ENCODE assay signal across 18 cellular contexts in the genomic region with DNA sequence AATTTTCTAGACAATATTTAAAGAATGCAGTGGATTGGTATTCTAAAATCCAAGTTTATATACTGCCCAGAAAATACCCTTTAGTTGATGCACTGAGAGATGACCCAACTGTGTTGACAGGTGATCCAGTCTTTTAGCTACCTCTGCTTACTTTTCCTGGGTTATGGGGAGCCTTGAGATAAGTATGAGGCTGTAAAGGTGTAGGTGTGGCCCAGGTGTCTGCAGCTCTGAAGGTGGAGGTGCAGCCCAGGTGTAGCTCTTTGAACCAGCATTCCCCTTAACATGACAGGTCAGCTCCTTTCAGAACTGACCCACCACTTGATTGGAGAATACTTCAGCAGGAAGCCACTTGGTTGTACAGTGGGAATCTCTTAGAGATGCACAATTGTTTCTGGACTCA.
DNase-seq lines count a peak whose midpoint lies in the region; ATAC-seq and TF ChIP-seq lines count a peak whose summit lies in the region.
"Had no signal": no experiment of that assay in that cellular context is flagged by ENCODE, and none has a peak within 500 bp of the region (broad histone marks: within the 10 kb centered on the region; RNA-seq: fewer than 3 reads in every experiment).

No MANE protein-coding gene starts in this region.

- H3K4me3 Mint-ChIP-seq in CD14-positive monocyte (peak overlapping the region in 1 of 2 donors; percentile 55), endothelial cell (ENCODE audit: unreplicated experiment) (no peak overlapping the region)
- no peak overlapping the region for H3K4me3 Mint-ChIP-seq in dendritic cell treated with granulocyte-macrophage colony-stimulating factor and Interleukin-4, amounts not matched to agents 40 ng/mL and 50 ng/mL, for 4 days
- H3K4me3 Mint-ChIP-seq: CD8-positive, alpha-beta T cell; GM23338; HFFc6; IgD-negative memory B cell had no signal

- intact Hi-C loops in CD14-positive monocyte (cut with micrococcal nuclease) (loop anchor here (5.0 to 10.0 kb wide), 5 partner anchors 64 to 116 kb away; a partner anchor contains a TSS), prostate gland (cut with DNase I) (loop anchor here (10.0 kb wide), 1 partner anchor 94 kb away; no protein-coding TSS in a partner anchor)
- intact Hi-C loops in dendritic cell treated with granulocyte-macrophage colony-stimulating factor and Interleukin-4, amounts not matched to agents 40 ng/mL and 50 ng/mL, for 4 days (cut with micrococcal nuclease): loop anchor here (5.0 to 10.0 kb wide), 3 partner anchors 64 to 104 kb away; a partner anchor contains a TSS

- DNase-seq in CD14-positive monocyte (ENCODE audit: low spot score): no peak
- no peak for DNase-seq in prostate gland (ENCODE audit: low spot score)
- DNase-seq in endothelial cell (ENCODE audit: low spot score): no peak
- DNase-seq in SW480 (ENCODE audit: low spot score): no peak
- no peak for DNase-seq in GM03348 (ENCODE audit: low spot score)
- DNase-seq: Calu3; CD8-positive, alpha-beta T cell; DMS79 treated with DMSO at 0.1 percent for 48 hours; GF-D8; HFFc6; KBM-7 had no signal

- H3K27ac ChIP-seq in prostate gland: peak overlapping the region; percentile 35 to 81

- H3K9me3 ChIP-seq in prostate gland: no peaks in the 10 kb centered on the region
- H3K9me3 ChIP-seq: A549 had no signal

- H3K27me3 ChIP-seq in prostate gland (replicated peaks; ENCODE audit: insufficient read depth): no peaks in the 10 kb centered on the region

- TF ChIP-seq CTCF in CD14-positive monocyte (IDR thresholded peaks at IDR 0.05) (no peak), prostate gland (IDR thresholded peaks at IDR 0.05) (no peak), endothelial cell (IDR thresholded peaks at IDR 0.05; ENCODE audit: unreplicated experiment) (no peak)

- no peak overlapping the region for H3K4me3 ChIP-seq in prostate gland
- H3K4me3 ChIP-seq: A549, GM12878, GM23338 had no signal

- H3K4me1 Mint-ChIP-seq in CD14-positive monocyte (peaks cover 20% of the 10 kb centered on the region), endothelial cell (ENCODE audit: unreplicated experiment) (peaks cover 21% of the 10 kb centered on the region)
- peaks cover 44% of the 10 kb centered on the region for H3K4me1 Mint-ChIP-seq in dendritic cell treated with granulocyte-macrophage colony-stimulating factor and Interleukin-4, amounts not matched to agents 40 ng/mL and 50 ng/mL, for 4 days (ENCODE audit: low read depth)
- H3K4me1 Mint-ChIP-seq: IgD-negative memory B cell had no signal

- peaks cover 0 to 3% (median 0%) of the 10 kb centered on the region in 7 donors for H3K9me3 Mint-ChIP-seq in CD14-positive monocyte
- no peaks in the 10 kb centered on the region for H3K9me3 Mint-ChIP-seq in dendritic cell treated with granulocyte-macrophage colony-stimulating factor and Interleukin-4, amounts not matched to agents 40 ng/mL and 50 ng/mL, for 4 days
- no peaks in the 10 kb centered on the region for H3K9me3 Mint-ChIP-seq in endothelial cell (ENCODE audit: unreplicated experiment)
- H3K9me3 Mint-ChIP-seq: CD8-positive, alpha-beta T cell; GM23338; HFFc6; IgD-negative memory B cell had no signal

- H3K27me3 Mint-ChIP-seq in CD14-positive monocyte (ENCODE audit: low read depth in 3 of 3) (peaks cover 0 to 1% (median 0%) of the 10 kb centered on the region in 3 donors), endothelial cell (ENCODE audit: unreplicated experiment) (peaks cover 3% of the 10 kb centered on the region)
- H3K27me3 Mint-ChIP-seq in dendritic cell treated with granulocyte-macrophage colony-stimulating factor and Interleukin-4, amounts not matched to agents 40 ng/mL and 50 ng/mL, for 4 days: no peaks in the 10 kb centered on the region
- H3K27me3 Mint-ChIP-seq: IgD-negative memory B cell had no signal

- no peaks in the 10 kb centered on the region for H3K36me3 ChIP-seq in prostate gland

- TF ChIP-seq POLR2A in prostate gland (IDR thresholded peaks at IDR 0.05): no peak

- H3K27ac Mint-ChIP-seq in CD14-positive monocyte (peak overlapping the region; percentile 90 to 98 (median 94)), endothelial cell (ENCODE audit: unreplicated experiment) (no peak overlapping the region)
- peak overlapping the region; percentile 80 for H3K27ac Mint-ChIP-seq in dendritic cell treated with granulocyte-macrophage colony-stimulating factor and Interleukin-4, amounts not matched to agents 40 ng/mL and 50 ng/mL, for 4 days
- H3K27ac Mint-ChIP-seq: CD8-positive, alpha-beta T cell; GM23338; HFFc6 had no signal

- H3K36me3 Mint-ChIP-seq in CD14-positive monocyte (no peaks in the 10 kb centered on the region), endothelial cell (ENCODE audit: low read depth, unreplicated experiment) (no peaks in the 10 kb centered on the region)
- H3K36me3 Mint-ChIP-seq in dendritic cell treated with granulocyte-macrophage colony-stimulating factor and Interleukin-4, amounts not matched to agents 40 ng/mL and 50 ng/mL, for 4 days (ENCODE audit: low read depth): no peaks in the 10 kb centered on the region
- H3K36me3 Mint-ChIP-seq: CD8-positive, alpha-beta T cell; IgD-negative memory B cell had no signal

- no peak for ATAC-seq in GM21447 (IDR thresholded peaks at IDR 0.05; ENCODE audit: unreplicated experiment)
- ATAC-seq: A549; CD8-positive, alpha-beta T cell; GM12878; GM23338; HCT116 had no signal

- peaks cover 17% of the 10 kb centered on the region for H3K4me1 ChIP-seq in prostate gland (replicated peaks)
